1 cellular context compared by ENCODE assay signal in genomic region chr5:151080620-151081425, GRCh38.
TF ChIP-seq lines count a peak whose summit lies in the region.

A gene with protein sequence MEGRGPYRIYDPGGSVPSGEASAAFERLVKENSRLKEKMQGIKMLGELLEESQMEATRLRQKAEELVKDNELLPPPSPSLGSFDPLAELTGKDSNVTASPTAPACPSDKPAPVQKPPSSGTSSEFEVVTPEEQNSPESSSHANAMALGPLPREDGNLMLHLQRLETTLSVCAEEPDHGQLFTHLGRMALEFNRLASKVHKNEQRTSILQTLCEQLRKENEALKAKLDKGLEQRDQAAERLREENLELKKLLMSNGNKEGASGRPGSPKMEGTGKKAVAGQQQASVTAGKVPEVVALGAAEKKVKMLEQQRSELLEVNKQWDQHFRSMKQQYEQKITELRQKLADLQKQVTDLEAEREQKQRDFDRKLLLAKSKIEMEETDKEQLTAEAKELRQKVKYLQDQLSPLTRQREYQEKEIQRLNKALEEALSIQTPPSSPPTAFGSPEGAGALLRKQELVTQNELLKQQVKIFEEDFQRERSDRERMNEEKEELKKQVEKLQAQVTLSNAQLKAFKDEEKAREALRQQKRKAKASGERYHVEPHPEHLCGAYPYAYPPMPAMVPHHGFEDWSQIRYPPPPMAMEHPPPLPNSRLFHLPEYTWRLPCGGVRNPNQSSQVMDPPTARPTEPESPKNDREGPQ (minus strand): TSS chr5:151081034. CDS start chr5:151065095, 15,939 bp downstream.

TF ChIP-seq in HepG2, 621 proteins besides CTCF, POLR2A, EP300 and RAD21 (continued from another document and continues in another):
- TF ChIP-seq GTF2F1 (IDR thresholded peaks at IDR 0.05; ENCODE audit: low read length): no peak
- TF ChIP-seq ZNF670 (CRISPR knock-in tag; IDR thresholded peaks at IDR 0.05; ENCODE audit: borderline replicate concordance): no peak; the same call in none of the 2 replicates
- no peak for TF ChIP-seq MIER2 (CRISPR knock-in tag; IDR thresholded peaks at IDR 0.05)
- peak; percentile 97; the same call in 1 of the 2 replicates for TF ChIP-seq BCL3 (CRISPR knock-in tag; IDR thresholded peaks at IDR 0.05)
- no peak for TF ChIP-seq RORA (CRISPR knock-in tag; IDR thresholded peaks at IDR 0.05)
- no peak for TF ChIP-seq ZBTB49 (CRISPR knock-in tag; IDR thresholded peaks at IDR 0.05; ENCODE audit: borderline replicate concordance)
- TF ChIP-seq NR3C1 (CRISPR knock-in tag; IDR thresholded peaks at IDR 0.05): no peak
- TF ChIP-seq ZNF207 (IDR thresholded peaks at IDR 0.05; ENCODE audit: borderline replicate concordance): no peak
- TF ChIP-seq, protein P1, sequence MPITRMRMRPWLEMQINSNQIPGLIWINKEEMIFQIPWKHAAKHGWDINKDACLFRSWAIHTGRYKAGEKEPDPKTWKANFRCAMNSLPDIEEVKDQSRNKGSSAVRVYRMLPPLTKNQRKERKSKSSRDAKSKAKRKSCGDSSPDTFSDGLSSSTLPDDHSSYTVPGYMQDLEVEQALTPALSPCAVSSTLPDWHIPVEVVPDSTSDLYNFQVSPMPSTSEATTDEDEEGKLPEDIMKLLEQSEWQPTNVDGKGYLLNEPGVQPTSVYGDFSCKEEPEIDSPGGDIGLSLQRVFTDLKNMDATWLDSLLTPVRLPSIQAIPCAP (CRISPR knock-in tag; IDR thresholded peaks at IDR 0.05; ENCODE audit: low read depth): no peak
- no peak for TF ChIP-seq GPBP1L1 (CRISPR knock-in tag; IDR thresholded peaks at IDR 0.05)
- 0 out of 2 replicates have a peak, but pooled peaks have one; percentile 40 for TF ChIP-seq BORCS8-MEF2B (CRISPR knock-in tag; IDR thresholded peaks at IDR 0.05)
- TF ChIP-seq KMT2B (CRISPR knock-in tag; IDR thresholded peaks at IDR 0.05): peak; percentile 58; the same call in 1 of the 2 replicates
- TF ChIP-seq ZNF276 (CRISPR knock-in tag; IDR thresholded peaks at IDR 0.05; ENCODE audit: low read depth): peak; percentile 50
- TF ChIP-seq PHF20 (CRISPR knock-in tag; IDR thresholded peaks at IDR 0.05): peak; percentile 74; the same call in 1 of the 2 replicates
- TF ChIP-seq ZNF549 (CRISPR knock-in tag; IDR thresholded peaks at IDR 0.05): no peak
- TF ChIP-seq, protein P2, sequence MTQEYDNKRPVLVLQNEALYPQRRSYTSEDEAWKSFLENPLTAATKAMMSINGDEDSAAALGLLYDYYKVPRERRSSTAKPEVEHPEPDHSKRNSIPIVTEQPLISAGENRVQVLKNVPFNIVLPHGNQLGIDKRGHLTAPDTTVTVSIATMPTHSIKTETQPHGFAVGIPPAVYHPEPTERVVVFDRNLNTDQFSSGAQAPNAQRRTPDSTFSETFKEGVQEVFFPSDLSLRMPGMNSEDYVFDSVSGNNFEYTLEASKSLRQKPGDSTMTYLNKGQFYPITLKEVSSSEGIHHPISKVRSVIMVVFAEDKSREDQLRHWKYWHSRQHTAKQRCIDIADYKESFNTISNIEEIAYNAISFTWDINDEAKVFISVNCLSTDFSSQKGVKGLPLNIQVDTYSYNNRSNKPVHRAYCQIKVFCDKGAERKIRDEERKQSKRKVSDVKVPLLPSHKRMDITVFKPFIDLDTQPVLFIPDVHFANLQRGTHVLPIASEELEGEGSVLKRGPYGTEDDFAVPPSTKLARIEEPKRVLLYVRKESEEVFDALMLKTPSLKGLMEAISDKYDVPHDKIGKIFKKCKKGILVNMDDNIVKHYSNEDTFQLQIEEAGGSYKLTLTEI (CRISPR knock-in tag; conservative IDR thresholded peaks at IDR 0.05): no peak
- peak; percentile 89 for TF ChIP-seq NFYC (CRISPR knock-in tag; IDR thresholded peaks at IDR 0.05)
- TF ChIP-seq SMYD3 (CRISPR knock-in tag; IDR thresholded peaks at IDR 0.05): 0 out of 2 replicates have a peak, but pooled peaks have one; percentile 62
- no peak; the same call in 1 of the 2 replicates for TF ChIP-seq ZNF44 (CRISPR knock-in tag; IDR thresholded peaks at IDR 0.05)
- no peak; the same call in 1 of the 2 replicates for TF ChIP-seq HNF4A (CRISPR knock-in tag; IDR thresholded peaks at IDR 0.05)
- no peak for TF ChIP-seq ZNF891 (CRISPR knock-in tag; IDR thresholded peaks at IDR 0.05)
- peak; percentile 43 for TF ChIP-seq PHF5A (CRISPR knock-in tag; IDR thresholded peaks at IDR 0.05; ENCODE audit: low read depth, unreplicated experiment)
- TF ChIP-seq MAX (IDR thresholded peaks at IDR 0.05): peak; percentile 64
- TF ChIP-seq, protein P3, sequence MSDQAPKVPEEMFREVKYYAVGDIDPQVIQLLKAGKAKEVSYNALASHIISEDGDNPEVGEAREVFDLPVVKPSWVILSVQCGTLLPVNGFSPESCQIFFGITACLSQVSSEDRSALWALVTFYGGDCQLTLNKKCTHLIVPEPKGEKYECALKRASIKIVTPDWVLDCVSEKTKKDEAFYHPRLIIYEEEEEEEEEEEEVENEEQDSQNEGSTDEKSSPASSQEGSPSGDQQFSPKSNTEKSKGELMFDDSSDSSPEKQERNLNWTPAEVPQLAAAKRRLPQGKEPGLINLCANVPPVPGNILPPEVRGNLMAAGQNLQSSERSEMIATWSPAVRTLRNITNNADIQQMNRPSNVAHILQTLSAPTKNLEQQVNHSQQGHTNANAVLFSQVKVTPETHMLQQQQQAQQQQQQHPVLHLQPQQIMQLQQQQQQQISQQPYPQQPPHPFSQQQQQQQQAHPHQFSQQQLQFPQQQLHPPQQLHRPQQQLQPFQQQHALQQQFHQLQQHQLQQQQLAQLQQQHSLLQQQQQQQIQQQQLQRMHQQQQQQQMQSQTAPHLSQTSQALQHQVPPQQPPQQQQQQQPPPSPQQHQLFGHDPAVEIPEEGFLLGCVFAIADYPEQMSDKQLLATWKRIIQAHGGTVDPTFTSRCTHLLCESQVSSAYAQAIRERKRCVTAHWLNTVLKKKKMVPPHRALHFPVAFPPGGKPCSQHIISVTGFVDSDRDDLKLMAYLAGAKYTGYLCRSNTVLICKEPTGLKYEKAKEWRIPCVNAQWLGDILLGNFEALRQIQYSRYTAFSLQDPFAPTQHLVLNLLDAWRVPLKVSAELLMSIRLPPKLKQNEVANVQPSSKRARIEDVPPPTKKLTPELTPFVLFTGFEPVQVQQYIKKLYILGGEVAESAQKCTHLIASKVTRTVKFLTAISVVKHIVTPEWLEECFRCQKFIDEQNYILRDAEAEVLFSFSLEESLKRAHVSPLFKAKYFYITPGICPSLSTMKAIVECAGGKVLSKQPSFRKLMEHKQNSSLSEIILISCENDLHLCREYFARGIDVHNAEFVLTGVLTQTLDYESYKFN (CRISPR knock-in tag; conservative IDR thresholded peaks at IDR 0.05): peak; percentile 61
- TF ChIP-seq, protein P4, sequence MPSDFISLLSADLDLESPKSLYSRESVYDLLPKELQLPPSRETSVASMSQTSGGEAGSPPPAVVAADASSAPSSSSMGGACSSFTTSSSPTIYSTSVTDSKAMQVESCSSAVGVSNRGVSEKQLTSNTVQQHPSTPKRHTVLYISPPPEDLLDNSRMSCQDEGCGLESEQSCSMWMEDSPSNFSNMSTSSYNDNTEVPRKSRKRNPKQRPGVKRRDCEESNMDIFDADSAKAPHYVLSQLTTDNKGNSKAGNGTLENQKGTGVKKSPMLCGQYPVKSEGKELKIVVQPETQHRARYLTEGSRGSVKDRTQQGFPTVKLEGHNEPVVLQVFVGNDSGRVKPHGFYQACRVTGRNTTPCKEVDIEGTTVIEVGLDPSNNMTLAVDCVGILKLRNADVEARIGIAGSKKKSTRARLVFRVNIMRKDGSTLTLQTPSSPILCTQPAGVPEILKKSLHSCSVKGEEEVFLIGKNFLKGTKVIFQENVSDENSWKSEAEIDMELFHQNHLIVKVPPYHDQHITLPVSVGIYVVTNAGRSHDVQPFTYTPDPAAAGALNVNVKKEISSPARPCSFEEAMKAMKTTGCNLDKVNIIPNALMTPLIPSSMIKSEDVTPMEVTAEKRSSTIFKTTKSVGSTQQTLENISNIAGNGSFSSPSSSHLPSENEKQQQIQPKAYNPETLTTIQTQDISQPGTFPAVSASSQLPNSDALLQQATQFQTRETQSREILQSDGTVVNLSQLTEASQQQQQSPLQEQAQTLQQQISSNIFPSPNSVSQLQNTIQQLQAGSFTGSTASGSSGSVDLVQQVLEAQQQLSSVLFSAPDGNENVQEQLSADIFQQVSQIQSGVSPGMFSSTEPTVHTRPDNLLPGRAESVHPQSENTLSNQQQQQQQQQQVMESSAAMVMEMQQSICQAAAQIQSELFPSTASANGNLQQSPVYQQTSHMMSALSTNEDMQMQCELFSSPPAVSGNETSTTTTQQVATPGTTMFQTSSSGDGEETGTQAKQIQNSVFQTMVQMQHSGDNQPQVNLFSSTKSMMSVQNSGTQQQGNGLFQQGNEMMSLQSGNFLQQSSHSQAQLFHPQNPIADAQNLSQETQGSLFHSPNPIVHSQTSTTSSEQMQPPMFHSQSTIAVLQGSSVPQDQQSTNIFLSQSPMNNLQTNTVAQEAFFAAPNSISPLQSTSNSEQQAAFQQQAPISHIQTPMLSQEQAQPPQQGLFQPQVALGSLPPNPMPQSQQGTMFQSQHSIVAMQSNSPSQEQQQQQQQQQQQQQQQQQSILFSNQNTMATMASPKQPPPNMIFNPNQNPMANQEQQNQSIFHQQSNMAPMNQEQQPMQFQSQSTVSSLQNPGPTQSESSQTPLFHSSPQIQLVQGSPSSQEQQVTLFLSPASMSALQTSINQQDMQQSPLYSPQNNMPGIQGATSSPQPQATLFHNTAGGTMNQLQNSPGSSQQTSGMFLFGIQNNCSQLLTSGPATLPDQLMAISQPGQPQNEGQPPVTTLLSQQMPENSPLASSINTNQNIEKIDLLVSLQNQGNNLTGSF (CRISPR knock-in tag; IDR thresholded peaks at IDR 0.05): 0 out of 2 replicates have a peak, but pooled peaks have one; percentile 48
- TF ChIP-seq TRIM24 (CRISPR knock-in tag; IDR thresholded peaks at IDR 0.05): no peak
- peak; percentile 99 for TF ChIP-seq ZFY (CRISPR knock-in tag; IDR thresholded peaks at IDR 0.05)
- TF ChIP-seq ZNF17 (CRISPR knock-in tag; IDR thresholded peaks at IDR 0.05): 0 out of 2 replicates have a peak, but pooled peaks have one; percentile 65
- peak; percentile 98 for TF ChIP-seq YEATS4 (CRISPR knock-in tag; IDR thresholded peaks at IDR 0.05; ENCODE audit: borderline replicate concordance)
- TF ChIP-seq ZNF3 (CRISPR knock-in tag; IDR thresholded peaks at IDR 0.05): no peak; the same call in 1 of the 2 replicates
- no peak for TF ChIP-seq CHCHD3 (CRISPR knock-in tag; IDR thresholded peaks at IDR 0.05)
- peak; percentile 76; the same call in 1 of the 2 replicates for TF ChIP-seq MED13 (CRISPR knock-in tag; IDR thresholded peaks at IDR 0.05)
- no peak for TF ChIP-seq THYN1 (CRISPR knock-in tag; IDR thresholded peaks at IDR 0.05; ENCODE audit: borderline replicate concordance, low read depth)
- TF ChIP-seq, protein P5, sequence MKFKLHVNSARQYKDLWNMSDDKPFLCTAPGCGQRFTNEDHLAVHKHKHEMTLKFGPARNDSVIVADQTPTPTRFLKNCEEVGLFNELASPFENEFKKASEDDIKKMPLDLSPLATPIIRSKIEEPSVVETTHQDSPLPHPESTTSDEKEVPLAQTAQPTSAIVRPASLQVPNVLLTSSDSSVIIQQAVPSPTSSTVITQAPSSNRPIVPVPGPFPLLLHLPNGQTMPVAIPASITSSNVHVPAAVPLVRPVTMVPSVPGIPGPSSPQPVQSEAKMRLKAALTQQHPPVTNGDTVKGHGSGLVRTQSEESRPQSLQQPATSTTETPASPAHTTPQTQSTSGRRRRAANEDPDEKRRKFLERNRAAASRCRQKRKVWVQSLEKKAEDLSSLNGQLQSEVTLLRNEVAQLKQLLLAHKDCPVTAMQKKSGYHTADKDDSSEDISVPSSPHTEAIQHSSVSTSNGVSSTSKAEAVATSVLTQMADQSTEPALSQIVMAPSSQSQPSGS (CRISPR knock-in tag; IDR thresholded peaks at IDR 0.05): no peak
- TF ChIP-seq TMF1 (CRISPR knock-in tag; IDR thresholded peaks at IDR 0.05; ENCODE audit: low read depth): 0 out of 2 replicates have a peak, but pooled peaks have one; percentile 53
